Comparison of ENCODE assay signal across 4 cellular contexts in genomic region chr1:248488289-248488688, GRCh38. TPM values are rescaled to one million over a fixed set of nuclear protein-coding genes. Genes with fewer than 3 reads are reported as not detected.
"Had no signal": no experiment of that assay in that cellular context is flagged by ENCODE, and none has a peak within 500 bp of the region (broad histone marks: within the 10 kb centered on the region; RNA-seq: fewer than 3 reads in every experiment).

TSS of gene OR2T5 (plus strand) at chr1:248488589. CDS start at chr1:248488589, 0 bp downstream.

RNA-seq across cellular contexts. Expression of gene OR2T5, which starts in this region (rescaled TPM):
- polyA plus RNA-seq: adipose tissue, adrenal gland, aorta, cardiac muscle cell had no signal
